Comparison of ENCODE assay signal across 12 cellular contexts in the genomic region with DNA sequence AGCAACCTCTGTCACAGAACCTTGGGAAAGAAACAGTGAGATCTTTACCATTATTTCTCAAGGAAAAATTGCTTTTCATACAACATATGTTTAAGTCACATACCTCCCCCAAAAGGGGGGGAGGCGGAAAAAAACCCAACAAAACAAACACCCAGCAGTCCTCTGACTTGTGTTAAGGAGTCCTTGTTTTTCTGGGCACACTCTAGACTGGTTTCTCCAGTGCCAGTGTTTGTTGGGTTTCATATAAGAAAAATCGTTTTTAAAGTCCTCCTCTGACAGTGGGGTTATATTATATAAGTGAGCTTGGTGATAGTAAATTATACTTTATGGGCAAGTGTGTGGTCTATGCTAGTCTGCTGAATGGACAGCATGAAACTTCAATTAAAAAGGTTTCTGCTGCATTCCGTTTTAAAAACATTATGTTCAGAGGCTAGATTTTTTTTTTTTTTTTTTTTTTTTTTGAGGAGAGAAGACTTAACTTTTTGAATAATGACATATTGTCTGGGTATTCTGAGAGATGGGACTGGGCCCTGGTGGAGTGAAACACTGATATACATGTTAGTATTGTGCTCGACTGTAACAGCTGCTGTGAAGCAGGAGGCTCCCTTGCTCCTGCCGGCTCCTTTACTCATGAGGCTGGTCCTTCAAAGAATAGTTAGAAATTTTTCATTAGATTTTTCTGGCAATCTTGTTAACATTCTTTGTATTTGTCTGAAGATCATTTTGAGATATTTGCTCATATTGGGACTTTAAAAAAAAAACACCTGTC.
DNase-seq lines count a peak whose midpoint lies in the region; ATAC-seq and TF ChIP-seq lines count a peak whose summit lies in the region.
"Had no signal": no experiment of that assay in that cellular context is flagged by ENCODE, and none has a peak within 500 bp of the region (broad histone marks: within the 10 kb centered on the region; RNA-seq: fewer than 3 reads in every experiment).

No MANE protein-coding gene starts in this region.

- peak overlapping the region; percentile 18 for H3K27ac Mint-ChIP-seq in activated T-helper 17 cell treated with anti-CD3 and anti-CD28 coated beads, Interleukin-2, amount 50 U/mL, for 72 hours
- H3K27ac Mint-ChIP-seq: activated CD4-positive, alpha-beta memory T cell treated with anti-CD3 and anti-CD28 coated beads for 36 hours had no signal

- TF ChIP-seq POLR2A in gastroesophageal sphincter (IDR thresholded peaks at IDR 0.05) (no peak), ovary (IDR thresholded peaks at IDR 0.05) (no peak)

- H3K4me3 Mint-ChIP-seq in activated T-helper 17 cell treated with anti-CD3 and anti-CD28 coated beads, Interleukin-2, amount 50 U/mL, for 72 hours = no peak overlapping the region
- H3K4me3 Mint-ChIP-seq: activated CD4-positive, alpha-beta memory T cell treated with anti-CD3 and anti-CD28 coated beads for 36 hours had no signal

- H3K36me3 Mint-ChIP-seq in activated T-helper 17 cell treated with anti-CD3 and anti-CD28 coated beads, Interleukin-2, amount 50 U/mL, for 72 hours (ENCODE audit: low read depth) = peaks cover 5% of the 10 kb centered on the region

- no peaks in the 10 kb centered on the region for H3K27me3 ChIP-seq in ACC112 (ENCODE audit: insufficient read depth, low read length)
- H3K27me3 ChIP-seq in gastroesophageal sphincter = no peaks in the 10 kb centered on the region
- H3K27me3 ChIP-seq in ovary = no peaks in the 10 kb centered on the region
- H3K27me3 ChIP-seq: BE2C had no signal

- H3K27me3 Mint-ChIP-seq in activated T-helper 17 cell treated with anti-CD3 and anti-CD28 coated beads, Interleukin-2, amount 50 U/mL, for 72 hours = no peaks in the 10 kb centered on the region
- H3K27me3 Mint-ChIP-seq: activated CD4-positive, alpha-beta memory T cell treated with anti-CD3 and anti-CD28 coated beads for 36 hours had no signal

- DNase-seq in ovary (no peak), T-helper 2 cell (no peak)
- no peak for DNase-seq in activated CD4-positive, CD25-positive, alpha-beta regulatory T cell treated with anti-CD3 and anti-CD28 coated beads, Interleukin-2, amount 50 U/mL, for 72 hours
- DNase-seq: activated CD4-positive, alpha-beta memory T cell treated with anti-CD3 and anti-CD28 coated beads for 36 hours; erythroblast; NCI-H510A treated with DMSO at 0.1 percent for 48 hours had no signal

- intact Hi-C loops in ovary (cut with DNase I) = no loop called here

- TF ChIP-seq CTCF in gastroesophageal sphincter (IDR thresholded peaks at IDR 0.05) (no peak), ovary (IDR thresholded peaks at IDR 0.05) (no peak)

- no peaks in the 10 kb centered on the region for H3K79me2 ChIP-seq in ACC112 (ENCODE audit: control insufficient read depth, insufficient read depth, low read length, unreplicated experiment)

- H3K9me3 Mint-ChIP-seq in activated T-helper 17 cell treated with anti-CD3 and anti-CD28 coated beads, Interleukin-2, amount 50 U/mL, for 72 hours = no peaks in the 10 kb centered on the region
- H3K9me3 Mint-ChIP-seq: activated CD4-positive, alpha-beta memory T cell treated with anti-CD3 and anti-CD28 coated beads for 36 hours had no signal

- H3K9me3 ChIP-seq in gastroesophageal sphincter = no peaks in the 10 kb centered on the region
- H3K9me3 ChIP-seq in ovary = no peaks in the 10 kb centered on the region
- H3K9me3 ChIP-seq: BE2C had no signal

- H3K4me3 ChIP-seq in ACC112 (ENCODE audit: low read depth, low read length) (peak overlapping the region; percentile 55), gastroesophageal sphincter (peak overlapping the region; percentile 43 to 44), ovary (peak overlapping the region; percentile 26)

- no peak for ATAC-seq in activated T-helper 17 cell treated with anti-CD3 and anti-CD28 coated beads, Interleukin-2, amount 50 U/mL, for 72 hours (replicated peaks)
- ATAC-seq in gastroesophageal sphincter = peak; percentile 6
- ATAC-seq in HG02759 (IDR thresholded peaks at IDR 0.05; ENCODE audit: unreplicated experiment) = no peak
- no peak for ATAC-seq in HG02973 (IDR thresholded peaks at IDR 0.05; ENCODE audit: unreplicated experiment)

- H3K4me1 Mint-ChIP-seq in activated T-helper 17 cell treated with anti-CD3 and anti-CD28 coated beads, Interleukin-2, amount 50 U/mL, for 72 hours = peaks cover 52% of the 10 kb centered on the region

- 33 to 55% methylated on average over 5 of the region's 5 CpGs for WGBS in gastroesophageal sphincter (ENCODE audit: low coverage in 1 of 2), 2 donors
- WGBS in ovary, 3 donors = 28 to 44% (median 34%) methylated on average over 5 of the region's 5 CpGs

- peak overlapping the region; percentile 56 for H2AFZ ChIP-seq in ACC112 (ENCODE audit: low read length, unreplicated experiment)

- no peaks in the 10 kb centered on the region for H3K36me3 ChIP-seq in ACC112 (ENCODE audit: insufficient read depth, low read length)
- H3K36me3 ChIP-seq in gastroesophageal sphincter = no peaks in the 10 kb centered on the region
- no peaks in the 10 kb centered on the region for H3K36me3 ChIP-seq in ovary
- H3K36me3 ChIP-seq: BE2C had no signal

- H3K4me1 ChIP-seq in ACC112 (ENCODE audit: control insufficient read depth, insufficient read depth, low read length, unreplicated experiment) (peaks cover 14% of the 10 kb centered on the region), gastroesophageal sphincter (peaks cover 0 to 57% (median 16%) of the 10 kb centered on the region in 3 donors), ovary (ENCODE audit: insufficient read depth) (peaks cover 6% of the 10 kb centered on the region)

- no peak for TF ChIP-seq EP300 in gastroesophageal sphincter (IDR thresholded peaks at IDR 0.05)
- TF ChIP-seq EP300 in ovary (IDR thresholded peaks at IDR 0.05) = no peak

- H3K27ac ChIP-seq in ACC112 (ENCODE audit: low read depth, low read length) (no peak overlapping the region), gastroesophageal sphincter (peak overlapping the region in 3 of 4 donors; percentile 49 to 72 (median 68)), ovary (no peak overlapping the region)

Comparison
In these comparisons a context has a peak if more than half of its experiments do, and no peak if none do; other contexts are left out.
1. H3K27ac ChIP-seq: peak in gastroesophageal sphincter (3 of 4); none in ACC112 (single experiment) and ovary (0 of 2).
2. Peak in every context shown above with its lines, with median percentiles within 50 percentile points of each other: H3K4me3 ChIP-seq.